In genomic region chr15:90042766-90043525, GRCh38 we compare ENCODE assay signal across 25 cellular contexts. TPM values are rescaled to one million over a fixed set of nuclear protein-coding genes. Genes with fewer than 3 reads are reported as not detected.
A peak's percentile ranks its signal among the peaks of the same experiment; 100 is the strongest.
DNase-seq lines count a peak whose midpoint lies in the region; ATAC-seq and TF ChIP-seq lines count a peak whose summit lies in the region.
"Had no signal": no experiment of that assay in that cellular context is flagged by ENCODE, and none has a peak within 500 bp of the region (broad histone marks: within the 10 kb centered on the region; RNA-seq: fewer than 3 reads in every experiment).

No MANE protein-coding gene starts in this region.

- H3K27ac Mint-ChIP-seq in CD14-positive monocyte (peak overlapping the region in 5 of 7 donors; percentile 4 to 67 (median 35)), glutamatergic neuron (ENCODE audit: unreplicated experiment) (peak overlapping the region; percentile 78)
- H3K27ac Mint-ChIP-seq: CD8-positive, alpha-beta T cell; HFFc6 had no signal

- H3K4me3 ChIP-seq in Panc1 (ENCODE audit: low read depth in 2 of 2, low read length in 2 of 2) = no peak overlapping the region
- H3K4me3 ChIP-seq in osteoblast (ENCODE audit: insufficient read depth, low read length) = no peak overlapping the region
- H3K4me3 ChIP-seq: cardiac muscle cell, heart left ventricle, K562, lung, prostate gland, smooth muscle cell, vagina had no signal

- BruUV-seq in Panc1 (replicated peaks; lab: Mats Ljungman, UMichigan) = no TSS peak

- 0 out of 2 replicates have a peak, but pooled peaks have one; percentile 46 for ATAC-seq in Panc1
- no peak for ATAC-seq in sciatic nerve
- ATAC-seq: CD8-positive, alpha-beta T cell; effector memory CD8-positive, alpha-beta T cell; heart left ventricle; K562 had no signal

- H3K9me3 Mint-ChIP-seq in CD14-positive monocyte (no peaks in the 10 kb centered on the region), glutamatergic neuron (ENCODE audit: unreplicated experiment) (peaks cover 11% of the 10 kb centered on the region)
- H3K9me3 Mint-ChIP-seq: CD8-positive, alpha-beta T cell; effector memory CD8-positive, alpha-beta T cell; HFFc6 had no signal

- H3K27ac ChIP-seq in Panc1 (ENCODE audit: low read length) (no peak overlapping the region), osteoblast (ENCODE audit: low read depth, low read length) (no peak overlapping the region)
- H3K27ac ChIP-seq: cardiac muscle cell, heart left ventricle, prostate gland, vagina had no signal

- intact Hi-C loops in CD14-positive monocyte (cut with micrococcal nuclease) (no loop called here), Panc1 (cut with micrococcal nuclease; ENCODE audit: unreplicated experiment) (no loop called here), sciatic nerve (cut with DNase I) (loop anchor here (5.0 kb wide), 1 partner anchor 606 kb away; no protein-coding TSS in a partner anchor)

- in situ Hi-C loops in Panc1 (cut with HindIII; ENCODE audit: low pct_unique_long_range_greater_than_20kb, low sequenced_read_pairs) = no loop called here

- H2AFZ ChIP-seq in osteoblast (ENCODE audit: low read length) = no peak overlapping the region

- CTCF ChIA-PET in Panc1 (lab: Charles Lee) = no interaction called here

- POLR2A ChIA-PET in Panc1 (lab: Charles Lee) = no interaction called here

- H3K4me1 ChIP-seq in Panc1 (ENCODE audit: control insufficient read depth, insufficient read depth, low read length) (no peaks in the 10 kb centered on the region), osteoblast (ENCODE audit: insufficient read depth, low read length) (peaks cover 3% of the 10 kb centered on the region)

- no peak overlapping the region for H3K4me2 ChIP-seq in osteoblast (ENCODE audit: insufficient read depth, low read length)
- H3K4me2 ChIP-seq: smooth muscle cell had no signal

- peaks cover 41 to 60% of the 10 kb centered on the region in 2 donors for H3K36me3 Mint-ChIP-seq in CD14-positive monocyte
- H3K36me3 Mint-ChIP-seq in glutamatergic neuron (ENCODE audit: unreplicated experiment) = no peaks in the 10 kb centered on the region

- no peak overlapping the region for H3K4me3 Mint-ChIP-seq in CD14-positive monocyte
- peak overlapping the region; percentile 30 for H3K4me3 Mint-ChIP-seq in glutamatergic neuron (ENCODE audit: unreplicated experiment)
- H3K4me3 Mint-ChIP-seq: CD8-positive, alpha-beta T cell; effector memory CD8-positive, alpha-beta T cell; HFFc6 had no signal

- H3K36me3 ChIP-seq in Panc1 (ENCODE audit: control insufficient read depth, insufficient read depth, low read length) (no peaks in the 10 kb centered on the region), osteoblast (ENCODE audit: insufficient read depth, low read length) (no peaks in the 10 kb centered on the region)
- H3K36me3 ChIP-seq: cardiac muscle cell, heart left ventricle, prostate gland, vagina had no signal

- H3K27me3 Mint-ChIP-seq in CD14-positive monocyte (ENCODE audit: low read depth in 3 of 3) (no peaks in the 10 kb centered on the region), glutamatergic neuron (ENCODE audit: unreplicated experiment) (no peaks in the 10 kb centered on the region)
- H3K27me3 Mint-ChIP-seq: effector memory CD8-positive, alpha-beta T cell had no signal

- TF ChIP-seq CTCF in CD14-positive monocyte (IDR thresholded peaks at IDR 0.05) (no peak), Panc1 (IDR thresholded peaks at IDR 0.05) (no peak), glutamatergic neuron (IDR thresholded peaks at IDR 0.05; ENCODE audit: partially characterized antibody, unreplicated experiment) (no peak), osteoblast (IDR thresholded peaks at IDR 0.05; ENCODE audit: extremely low read depth, low read depth, low read length) (no peak)

- H4K20me1 ChIP-seq in osteoblast (ENCODE audit: insufficient read depth, low read length) = peaks cover 13% of the 10 kb centered on the region

- no peaks in the 10 kb centered on the region for H3K27me3 ChIP-seq in Panc1 (ENCODE audit: control insufficient read depth, insufficient read depth, low read length)
- H3K27me3 ChIP-seq in osteoblast (ENCODE audit: insufficient read depth, low read length) = no peaks in the 10 kb centered on the region
- H3K27me3 ChIP-seq: cardiac muscle cell, heart left ventricle, vagina had no signal

- DNase-seq in CD14-positive monocyte (ENCODE audit: low spot score) = no peak
- no peak for DNase-seq in Panc1 (ENCODE audit: low read depth, low spot score)
- DNase-seq in glutamatergic neuron = no peak
- peak; percentile 55 for DNase-seq in osteoblast (ENCODE audit: insufficient read length, low spot score, missing footprints)
- no peak for DNase-seq in sciatic nerve (ENCODE audit: low spot score)
- no peak for DNase-seq in SHP77 (lab: John Stamatoyannopoulos, UW)
- DNase-seq in DMS79 treated with DMSO at 0.1 percent for 48 hours (lab: John Stamatoyannopoulos, UW) = no peak
- no peak for DNase-seq in NCI-H187 (lab: John Stamatoyannopoulos, UW)
- DNase-seq: activated CD4-positive, alpha-beta T cell treated with anti-CD3 and anti-CD28 coated beads, Interleukin-2, amount 50 U/mL, for 1 hour; activated CD8-positive, alpha-beta memory T cell treated with anti-CD3 and anti-CD28 coated beads, Interleukin-2, amount 50 U/mL, for 4 hours; activated gamma-delta T cell; CD8-positive, alpha-beta T cell; DMS53; effector memory CD8-positive, alpha-beta T cell; HFFc6; NCI-H187 treated with DMSO at 0.1 percent for 48 hours; NK-92 treated with Interleukin-12 subunit alpha and Interleukin-12 subunit beta, amount 100 ng/mL, for 24 hours; stimulated activated CD4-positive, alpha-beta T cell treated with anti-CD3 and anti-CD28 coated beads, Interleukin-4, amount 100 ng/mL, for 24 hours had no signal

- H3K4me1 Mint-ChIP-seq in CD14-positive monocyte (peaks cover 81% of the 10 kb centered on the region), glutamatergic neuron (ENCODE audit: low read depth, unreplicated experiment) (peaks cover 52% of the 10 kb centered on the region)

- H3K79me2 ChIP-seq in osteoblast (ENCODE audit: insufficient read depth, low read length) = peaks cover 35% of the 10 kb centered on the region

- H3K9me3 ChIP-seq in Panc1 (ENCODE audit: control insufficient read depth, insufficient read depth, low read depth, low read length) = no peaks in the 10 kb centered on the region
- no peaks in the 10 kb centered on the region for H3K9me3 ChIP-seq in osteoblast (ENCODE audit: low read depth, low read length)
- H3K9me3 ChIP-seq: heart left ventricle, prostate gland, vagina had no signal

RNA-seq across cellular contexts. Expression of gene ZNF710, which starts 41.8 kb away (rescaled TPM):
- polyA plus RNA-seq in CD14-positive monocyte = 1 to 10 TPM; 3.4 to 4.8 TPM
- total RNA-seq in Panc1 (2021; ENCODE audit: unreplicated experiment) (15.8 TPM), glutamatergic neuron (ENCODE audit: unreplicated experiment) (25.2 TPM), osteoblast (10.3 and 10.9 TPM in 2 replicates), sciatic nerve (20.2 TPM)
- polyA plus RNA-seq in Panc1 (2012; ENCODE audit: insufficient read length) = 14.2 TPM

RNA-seq across cellular contexts. Expression of gene IDH2, which starts 59.3 kb away (rescaled TPM):
- polyA plus RNA-seq in CD14-positive monocyte = 100 to 1,000 TPM in 1 of 2 donors, 10 to 100 TPM in 1; 82.2 to 115 TPM
- total RNA-seq in Panc1 (2021; ENCODE audit: unreplicated experiment) (197 TPM), glutamatergic neuron (ENCODE audit: unreplicated experiment) (149 TPM), osteoblast (51.0 and 61.6 TPM in 2 replicates), sciatic nerve (18.5 TPM)
- polyA plus RNA-seq in Panc1 (2012; ENCODE audit: insufficient read length) = 331 TPM
